Comparison of ENCODE assay signal across 1 cellular context in genomic region chr7:123705217-123705901, GRCh38.
TF ChIP-seq lines count a peak whose summit lies in the region.

No MANE protein-coding gene starts in this region.

TF ChIP-seq in K562, 482 proteins besides CTCF, POLR2A, EP300 and RAD21:
- TF ChIP-seq NFIC (IDR thresholded peaks at IDR 0.05) (no peak), RBM22 (IDR thresholded peaks at IDR 0.05; ENCODE audit: low read depth, low read length, poor library complexity, severe bottlenecking) (peak; percentile 46)
TF ChIP-seq in K562: peak in this region for 1.
